In the genomic region with DNA sequence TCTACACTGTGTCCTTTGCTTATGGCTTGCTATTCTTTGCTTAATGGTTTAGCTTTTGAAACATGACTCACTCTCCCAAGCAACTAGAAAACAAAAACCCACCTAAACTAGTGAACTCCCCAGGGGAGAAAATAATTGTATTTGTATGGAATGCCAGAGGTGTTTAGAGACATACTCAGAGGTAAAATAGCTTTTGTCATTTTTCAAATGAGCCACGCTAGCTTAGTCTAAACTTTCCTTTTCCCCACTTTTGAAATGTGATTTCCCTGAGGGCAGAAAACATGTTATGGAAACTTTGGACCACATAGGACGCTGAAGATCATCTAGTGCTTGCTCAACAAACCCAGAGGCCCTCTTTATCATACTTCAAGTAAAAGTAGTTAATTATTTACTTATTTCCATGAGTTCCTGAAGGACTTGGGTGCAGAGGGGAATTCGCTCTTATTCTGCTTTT, we compare ENCODE assay signal across 17 cellular contexts. TPM values are rescaled to one million over a fixed set of nuclear protein-coding genes. Genes with fewer than 3 reads are reported as not detected.
A peak's percentile ranks its signal among the peaks of the same experiment; 100 is the strongest.
DNase-seq lines count a peak whose midpoint lies in the region; ATAC-seq and TF ChIP-seq lines count a peak whose summit lies in the region.
"Had no signal": no experiment of that assay in that cellular context is flagged by ENCODE, and none has a peak within 500 bp of the region (broad histone marks: within the 10 kb centered on the region; RNA-seq: fewer than 3 reads in every experiment).

No MANE protein-coding gene starts in this region.

- peak overlapping the region; percentile 100 for H3K27ac Mint-ChIP-seq in stimulated activated naive CD8-positive, alpha-beta T cell treated with anti-CD3 and anti-CD28 coated beads, Interleukin-15, Interleukin-2, amounts not matched to agents 100 ng/mL and 50 ng/mL, for 24 hours
- peak overlapping the region; percentile 36 for H3K27ac Mint-ChIP-seq in activated CD8-positive, alpha-beta T cell treated with anti-CD3 and anti-CD28 coated beads, Interleukin-2, amount 10 ng/mL, durations not matched to agents 7 days and 5 days
- H3K27ac Mint-ChIP-seq: B cell, immature natural killer cell had no signal

- TF ChIP-seq CTCF in kidney epithelial cell (IDR thresholded peaks at IDR 0.05; ENCODE audit: insufficient read depth, low read length, poor library complexity, severe bottlenecking), result no peak

- no peaks in the 10 kb centered on the region for H3K27me3 Mint-ChIP-seq in stimulated activated naive CD8-positive, alpha-beta T cell treated with anti-CD3 and anti-CD28 coated beads, Interleukin-15, Interleukin-2, amounts not matched to agents 100 ng/mL and 50 ng/mL, for 24 hours
- no peaks in the 10 kb centered on the region for H3K27me3 Mint-ChIP-seq in activated CD8-positive, alpha-beta T cell treated with anti-CD3 and anti-CD28 coated beads, Interleukin-2, amount 10 ng/mL, durations not matched to agents 7 days and 5 days (ENCODE audit: low read depth)
- H3K27me3 Mint-ChIP-seq: B cell had no signal

- CTCF ChIA-PET in activated CD8-positive, alpha-beta T cell treated with anti-CD3 and anti-CD28 coated beads, Interleukin-2, amount 10 ng/mL, durations not matched to agents 7 days and 5 days (lab: Charles Lee), result interaction anchor here (1.2 to 3.4 kb wide), 9 partner anchors 9 to 158 kb away, joined by 3 to 17 read pairs (median 7); a partner anchor contains a TSS

- H3K27me3 ChIP-seq in kidney epithelial cell (ENCODE audit: control insufficient read depth, insufficient read depth, low read length), result no peaks in the 10 kb centered on the region
- H3K27me3 ChIP-seq: neutrophil had no signal

- H3K4me3 Mint-ChIP-seq in stimulated activated naive CD8-positive, alpha-beta T cell treated with anti-CD3 and anti-CD28 coated beads, Interleukin-15, Interleukin-2, amounts not matched to agents 100 ng/mL and 50 ng/mL, for 24 hours, result peak overlapping the region; percentile 58
- no peak overlapping the region for H3K4me3 Mint-ChIP-seq in activated CD8-positive, alpha-beta T cell treated with anti-CD3 and anti-CD28 coated beads, Interleukin-2, amount 10 ng/mL, durations not matched to agents 7 days and 5 days
- H3K4me3 Mint-ChIP-seq: B cell, immature natural killer cell had no signal

- peaks cover 89% of the 10 kb centered on the region for H3K4me1 Mint-ChIP-seq in stimulated activated naive CD8-positive, alpha-beta T cell treated with anti-CD3 and anti-CD28 coated beads, Interleukin-15, Interleukin-2, amounts not matched to agents 100 ng/mL and 50 ng/mL, for 24 hours (ENCODE audit: low read depth)
- peaks cover 89% of the 10 kb centered on the region for H3K4me1 Mint-ChIP-seq in activated CD8-positive, alpha-beta T cell treated with anti-CD3 and anti-CD28 coated beads, Interleukin-2, amount 10 ng/mL, durations not matched to agents 7 days and 5 days (ENCODE audit: low read depth)

- no peaks in the 10 kb centered on the region for H3K9me3 Mint-ChIP-seq in stimulated activated naive CD8-positive, alpha-beta T cell treated with anti-CD3 and anti-CD28 coated beads, Interleukin-15, Interleukin-2, amounts not matched to agents 100 ng/mL and 50 ng/mL, for 24 hours
- no peaks in the 10 kb centered on the region for H3K9me3 Mint-ChIP-seq in activated CD8-positive, alpha-beta T cell treated with anti-CD3 and anti-CD28 coated beads, Interleukin-2, amount 10 ng/mL, durations not matched to agents 7 days and 5 days (ENCODE audit: insufficient read depth)
- H3K9me3 Mint-ChIP-seq: immature natural killer cell had no signal

- peaks cover 15% of the 10 kb centered on the region for H3K36me3 Mint-ChIP-seq in stimulated activated naive CD8-positive, alpha-beta T cell treated with anti-CD3 and anti-CD28 coated beads, Interleukin-15, Interleukin-2, amounts not matched to agents 100 ng/mL and 50 ng/mL, for 24 hours (ENCODE audit: low read depth)
- H3K36me3 Mint-ChIP-seq in activated CD8-positive, alpha-beta T cell treated with anti-CD3 and anti-CD28 coated beads, Interleukin-2, amount 10 ng/mL, durations not matched to agents 7 days and 5 days (ENCODE audit: low read depth), result peaks cover 19% of the 10 kb centered on the region
- H3K36me3 Mint-ChIP-seq: immature natural killer cell had no signal

- H3K4me3 ChIP-seq in kidney epithelial cell (ENCODE audit: low read depth, low read length), result no peak overlapping the region

- ATAC-seq in stimulated activated naive CD8-positive, alpha-beta T cell treated with anti-CD3 and anti-CD28 coated beads, Interleukin-15, Interleukin-2, amounts not matched to agents 100 U/mL and 50 U/mL, for 24 hours, result no peak
- no peak for ATAC-seq in activated CD8-positive, alpha-beta T cell treated with anti-CD3 and anti-CD28 coated beads, Interleukin-2, amount 10 ng/mL, durations not matched to agents 7 days and 5 days

- H3K36me3 ChIP-seq in kidney epithelial cell (ENCODE audit: control insufficient read depth, insufficient read depth, low read length), result no peaks in the 10 kb centered on the region
- H3K36me3 ChIP-seq: neutrophil had no signal

- POLR2A ChIA-PET in activated CD8-positive, alpha-beta T cell treated with anti-CD3 and anti-CD28 coated beads, Interleukin-2, amount 10 ng/mL, durations not matched to agents 7 days and 5 days (lab: Charles Lee), result interaction anchor here (1.7 to 5.2 kb wide), 2 partner anchors 17 to 19 kb away, joined by 5 to 33 read pairs; a partner anchor contains a TSS

- no peak for DNase-seq in stimulated activated naive CD8-positive, alpha-beta T cell treated with anti-CD3 and anti-CD28 coated beads, Interleukin-15, Interleukin-2, amounts not matched to agents 100 U/mL and 50 U/mL, for 24 hours
- DNase-seq in activated CD8-positive, alpha-beta T cell treated with anti-CD3 and anti-CD28 coated beads, Interleukin-2, amount 10 ng/mL, durations not matched to agents 7 days and 5 days, result no peak
- peak; percentile 61 for DNase-seq in kidney epithelial cell (ENCODE audit: low read depth)
- DNase-seq in NCI-H2107 treated with DMSO at 0.1 percent for 48 hours (lab: John Stamatoyannopoulos, UW; ENCODE audit: unreplicated experiment), result no peak
- no peak for DNase-seq in MV-4-11 (lab: John Stamatoyannopoulos, UW)
- no peak for DNase-seq in inferior parietal cortex (ENCODE audit: extremely low spot score)
- no peak for DNase-seq in NCI-H187 (lab: John Stamatoyannopoulos, UW)
- DNase-seq: activated CD4-positive, alpha-beta T cell treated with anti-CD3 and anti-CD28 coated beads for 1 hour; immature natural killer cell; KBM-7; NCI-H446; SHP77; stimulated activated CD4-positive, alpha-beta T cell treated with anti-CD3 and anti-CD28 coated beads, Interleukin-1b, Interleukin-23, amount 100 ng/mL, for 48 hours had no signal

RNA-seq across cellular contexts. Expression of a gene that starts 16.5 kb away (rescaled TPM):
- total RNA-seq in activated CD8-positive, alpha-beta T cell treated with anti-CD3 and anti-CD28 coated beads, Interleukin-2, amount 10 ng/mL, durations not matched to agents 7 days and 5 days, result 100 to 1,000 TPM; 222 to 227 TPM
- 0.04 and 0.34 TPM in 2 replicates for total RNA-seq in kidney epithelial cell
- total RNA-seq: endothelial cell of umbilical vein had no signal

Comparison
In these comparisons a context has a peak if more than half of its experiments do, and no peak if none do; other contexts are left out.
1. RNA of a gene that starts 16.5 kb away (total RNA-seq): 222 to 227 TPM in activated CD8-positive, alpha-beta T cell treated with anti-CD3 and anti-CD28 coated beads, Interleukin-2, amount 10 ng/mL, durations not matched to agents 7 days and 5 days; 0.04 to 0.34 TPM in kidney epithelial cell; every median in the first group is over 100 times any median in the second.